In the genomic region with DNA sequence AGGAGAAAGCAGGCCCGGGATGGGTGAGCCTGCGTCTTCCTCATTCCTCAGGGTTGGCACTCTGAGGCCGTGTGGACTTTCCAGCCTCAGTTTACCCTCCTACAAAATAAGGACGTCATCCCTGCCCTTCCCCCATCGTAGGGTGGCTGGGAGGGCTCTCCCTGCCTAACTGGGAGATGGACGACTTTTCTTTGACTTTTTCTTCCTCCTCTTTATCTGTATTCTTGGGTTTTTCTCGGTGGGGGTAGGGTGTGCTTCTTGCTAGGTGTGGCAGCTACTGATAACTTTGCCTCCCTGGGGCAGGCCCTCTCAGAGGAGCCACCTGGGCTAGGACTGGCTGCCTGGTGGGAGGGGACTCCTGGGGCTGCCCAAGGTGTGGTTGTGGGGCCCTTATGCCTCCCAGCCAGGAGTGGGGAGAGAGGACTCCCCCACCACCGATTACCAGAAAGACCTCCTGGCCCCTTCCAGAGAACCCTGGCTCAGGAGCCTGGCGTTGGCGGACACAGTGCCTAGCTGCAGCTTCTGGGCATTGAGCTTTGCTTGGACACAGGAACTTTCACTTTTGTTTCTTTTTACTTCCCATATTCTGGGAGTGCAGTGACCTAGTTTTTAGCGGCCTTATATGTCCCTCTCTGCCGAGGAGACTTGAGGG, we compare ENCODE assay signal across 9 cellular contexts. TPM values are rescaled to one million over a fixed set of nuclear protein-coding genes. Genes with fewer than 3 reads are reported as not detected.
DNase-seq lines count a peak whose midpoint lies in the region; ATAC-seq and TF ChIP-seq lines count a peak whose summit lies in the region.
"Had no signal": no experiment of that assay in that cellular context is flagged by ENCODE, and none has a peak within 500 bp of the region (broad histone marks: within the 10 kb centered on the region; RNA-seq: fewer than 3 reads in every experiment).

No MANE protein-coding gene starts in this region.

- H3K9me3 ChIP-seq in upper lobe of right lung, result no peaks in the 10 kb centered on the region

- H3K27ac Mint-ChIP-seq in activated naive CD4-positive, alpha-beta T cell treated with anti-CD3 and anti-CD28 coated beads for 36 hours, result peak overlapping the region; percentile 93
- H3K27ac Mint-ChIP-seq in brain (peak overlapping the region in 3 of 5 experiments; percentile 68 to 90 (median 73)), HFFc6 (no peak overlapping the region)

- peaks cover 14% of the 10 kb centered on the region for H3K36me3 Mint-ChIP-seq in activated naive CD4-positive, alpha-beta T cell treated with anti-CD3 and anti-CD28 coated beads for 36 hours (ENCODE audit: low read depth)
- H3K36me3 Mint-ChIP-seq in brain (peaks cover 31% of the 10 kb centered on the region), HFFc6 (ENCODE audit: low read depth) (peaks cover 20% of the 10 kb centered on the region)

- H3K27ac ChIP-seq in mesendoderm (ENCODE audit: low read depth, low read length), result no peak overlapping the region
- H3K27ac ChIP-seq in upper lobe of right lung, result peak overlapping the region; percentile 80

- H4K5ac ChIP-seq in mesendoderm (ENCODE audit: low read length), result no peak overlapping the region

- no peak overlapping the region for H2AK5ac ChIP-seq in mesendoderm (ENCODE audit: low read length)

- H3K27me3 ChIP-seq in mesendoderm (ENCODE audit: insufficient read depth, low read length, poor library complexity) (peaks cover 2% of the 10 kb centered on the region), upper lobe of right lung (no peaks in the 10 kb centered on the region)

- no peak overlapping the region for H2BK5ac ChIP-seq in mesendoderm (ENCODE audit: low read length)

- H3K4ac ChIP-seq in mesendoderm (ENCODE audit: low read depth, low read length), result no peak overlapping the region

- no peak overlapping the region for H3K4me2 ChIP-seq in mesendoderm (ENCODE audit: low read length)

- DNase-seq in activated naive CD4-positive, alpha-beta T cell treated with anti-CD3 and anti-CD28 coated beads for 36 hours, result peak; percentile 36
- DNase-seq in activated naive CD4-positive, alpha-beta T cell treated with anti-CD3 and anti-CD28 coated beads, Interleukin-2, amount 50 U/mL, for 16 hours, result no peak
- DNase-seq in mesendoderm (no peak), upper lobe of right lung (no peak), HFFc6 (no peak)

- H3K36me3 ChIP-seq in mesendoderm (ENCODE audit: control insufficient read depth, insufficient read depth, low read length), result no peaks in the 10 kb centered on the region
- no peaks in the 10 kb centered on the region for H3K36me3 ChIP-seq in upper lobe of right lung

- no peak overlapping the region for H3K18ac ChIP-seq in mesendoderm (ENCODE audit: low read length)

- peaks cover 5% of the 10 kb centered on the region for H3K4me1 ChIP-seq in mesendoderm (ENCODE audit: control insufficient read depth, low read depth, low read length)
- H3K4me1 ChIP-seq in upper lobe of right lung, result peaks cover 68% of the 10 kb centered on the region

- H3K56ac ChIP-seq in mesendoderm (ENCODE audit: low read length), result peak overlapping the region; percentile 43

- no peak overlapping the region for H3K23ac ChIP-seq in mesendoderm (ENCODE audit: low read length)

- intact Hi-C loops in activated naive CD4-positive, alpha-beta T cell treated with anti-CD3 and anti-CD28 coated beads for 36 hours (cut with micrococcal nuclease), result loop anchor here (1.0 to 5.0 kb wide), 3 partner anchors 9 to 890 kb away; a partner anchor contains a TSS
- intact Hi-C loops in upper lobe of right lung (cut with DNase I), result no loop called here

- H3K9ac ChIP-seq in mesendoderm (ENCODE audit: low read length), result no peak overlapping the region

- H3K4me3 ChIP-seq in mesendoderm (ENCODE audit: low read length), result no peak overlapping the region
- peak overlapping the region; percentile 31 for H3K4me3 ChIP-seq in upper lobe of right lung

- no peak overlapping the region for H2BK15ac ChIP-seq in mesendoderm (replicated peaks; ENCODE audit: low read depth)

- H3K79me1 ChIP-seq in mesendoderm (ENCODE audit: low read length), result peaks cover 7% of the 10 kb centered on the region

- CTCF ChIA-PET in activated naive CD4-positive, alpha-beta T cell treated with anti-CD3 and anti-CD28 coated beads for 36 hours (lab: Charles Lee), result interaction anchor here (1.5 to 2.3 kb wide), 4 partner anchors 9 to 40 kb away, joined by 4 to 10 read pairs (median 8); no protein-coding TSS in a partner anchor

- no peak overlapping the region for H2BK120ac ChIP-seq in mesendoderm (ENCODE audit: low read depth, low read length)

- peaks cover 3% of the 10 kb centered on the region for H3K79me2 ChIP-seq in mesendoderm (ENCODE audit: control insufficient read depth, insufficient read depth, low read length)

- H3K4me3 Mint-ChIP-seq in activated naive CD4-positive, alpha-beta T cell treated with anti-CD3 and anti-CD28 coated beads for 36 hours, result peak overlapping the region; percentile 79
- H3K4me3 Mint-ChIP-seq in brain, result peak overlapping the region in 1 of 5 experiments; percentile 43
- no peak overlapping the region for H3K4me3 Mint-ChIP-seq in HFFc6

- peaks cover 86% of the 10 kb centered on the region for H3K4me1 Mint-ChIP-seq in activated naive CD4-positive, alpha-beta T cell treated with anti-CD3 and anti-CD28 coated beads for 36 hours (ENCODE audit: low read depth)
- H3K4me1 Mint-ChIP-seq in brain (peaks cover 56% of the 10 kb centered on the region), HFFc6 (ENCODE audit: low read depth) (peaks cover 37% of the 10 kb centered on the region)

- TF ChIP-seq CTCF in brain (conservative IDR thresholded peaks at IDR 0.05), result no peak
- TF ChIP-seq CTCF in upper lobe of right lung (IDR thresholded peaks at IDR 0.05), result no peak
- no peak for TF ChIP-seq CTCF in HFFc6 (IDR thresholded peaks at IDR 0.05)

- no CpG with 5 or more reads among the region's 12 CpGs for WGBS in mesendoderm (ENCODE audit: extremely low coverage, insufficient coverage, low lambda C conversion rate)

- H3K9me3 Mint-ChIP-seq in activated naive CD4-positive, alpha-beta T cell treated with anti-CD3 and anti-CD28 coated beads for 36 hours, result peaks cover 13% of the 10 kb centered on the region
- H3K9me3 Mint-ChIP-seq in brain, result peaks cover 3 to 13% (median 8%) of the 10 kb centered on the region in 5 experiments
- H3K9me3 Mint-ChIP-seq in HFFc6, result peaks cover 8% of the 10 kb centered on the region

- no peaks in the 10 kb centered on the region for H3K27me3 Mint-ChIP-seq in activated naive CD4-positive, alpha-beta T cell treated with anti-CD3 and anti-CD28 coated beads for 36 hours (ENCODE audit: low read depth)
- H3K27me3 Mint-ChIP-seq in brain (peaks cover 6% of the 10 kb centered on the region), HFFc6 (ENCODE audit: insufficient read depth) (peaks cover 6% of the 10 kb centered on the region)

- H4K8ac ChIP-seq in mesendoderm (ENCODE audit: low read depth, low read length), result no peak overlapping the region

- ATAC-seq in upper lobe of right lung (peak; percentile 69), HG02870 (IDR thresholded peaks at IDR 0.05; ENCODE audit: unreplicated experiment) (no peak), GM19324 (IDR thresholded peaks at IDR 0.05; ENCODE audit: low FRiP score, unreplicated experiment) (no peak)

RNA-seq across cellular contexts. Expression of a gene that starts 6.1 kb away (rescaled TPM):
- total RNA-seq in activated naive CD4-positive, alpha-beta T cell treated with anti-CD3 and anti-CD28 coated beads for 36 hours, result 1 to 10 TPM; 8.0 to 9.7 TPM
- polyA plus RNA-seq in brain (ENCODE audit: insufficient read depth, low read depth, low replicate concordance), result 16.2 TPM
- polyA plus RNA-seq in mesendoderm (2013, experiment 1 of 2), result 9.8 TPM
- 10.0 TPM for polyA plus RNA-seq in mesendoderm (2013, experiment 2 of 2)
- total RNA-seq in upper lobe of right lung, result 64.9 TPM
- total RNA-seq in HFFc6 (2021; fragmentation: NEBNext Ultra II Directional; extraction: Animal tissue kit (Norgen Biotek cat#: 25700)), result 10 to 100 TPM; 18.1 to 24.7 (median 23.4) TPM

RNA-seq across cellular contexts. Expression of a gene that starts 26.6 kb away (rescaled TPM):
- total RNA-seq in activated naive CD4-positive, alpha-beta T cell treated with anti-CD3 and anti-CD28 coated beads for 36 hours, result not detected
- polyA plus RNA-seq in brain (ENCODE audit: insufficient read depth, low read depth, low replicate concordance), result not detected
- polyA plus RNA-seq in mesendoderm (2013, experiment 1 of 2), result 0.44 TPM
- polyA plus RNA-seq in mesendoderm (2013, experiment 2 of 2), result 0.56 TPM
- total RNA-seq in upper lobe of right lung, result not detected
- 1 to 10 TPM in 1 of 6 experiments, under 1 TPM in 5; 0.59 to 2.5 (median 0.73) TPM for total RNA-seq in HFFc6 (2021; fragmentation: NEBNext Ultra II Directional; extraction: Animal tissue kit (Norgen Biotek cat#: 25700))
- total RNA-seq: progenitor cell of endocrine pancreas had no signal

RNA-seq across cellular contexts. Expression of a gene that starts 48.1 kb away (rescaled TPM):
- total RNA-seq in activated naive CD4-positive, alpha-beta T cell treated with anti-CD3 and anti-CD28 coated beads for 36 hours, result 100 to 1,000 TPM in 1 of 2 experiments, 10 to 100 TPM in 1; 96.4 to 101 TPM
- 447 TPM for polyA plus RNA-seq in brain (ENCODE audit: insufficient read depth, low read depth, low replicate concordance)
- 250 TPM for polyA plus RNA-seq in mesendoderm (2013, experiment 1 of 2)
- 248 TPM for polyA plus RNA-seq in mesendoderm (2013, experiment 2 of 2)
- total RNA-seq in upper lobe of right lung, result 163 TPM
- 100 to 1,000 TPM; 247 to 272 (median 259) TPM for total RNA-seq in HFFc6 (2021; fragmentation: NEBNext Ultra II Directional; extraction: Animal tissue kit (Norgen Biotek cat#: 25700))
